Comparison of ENCODE assay signal across 2 cellular contexts in the genomic region with DNA sequence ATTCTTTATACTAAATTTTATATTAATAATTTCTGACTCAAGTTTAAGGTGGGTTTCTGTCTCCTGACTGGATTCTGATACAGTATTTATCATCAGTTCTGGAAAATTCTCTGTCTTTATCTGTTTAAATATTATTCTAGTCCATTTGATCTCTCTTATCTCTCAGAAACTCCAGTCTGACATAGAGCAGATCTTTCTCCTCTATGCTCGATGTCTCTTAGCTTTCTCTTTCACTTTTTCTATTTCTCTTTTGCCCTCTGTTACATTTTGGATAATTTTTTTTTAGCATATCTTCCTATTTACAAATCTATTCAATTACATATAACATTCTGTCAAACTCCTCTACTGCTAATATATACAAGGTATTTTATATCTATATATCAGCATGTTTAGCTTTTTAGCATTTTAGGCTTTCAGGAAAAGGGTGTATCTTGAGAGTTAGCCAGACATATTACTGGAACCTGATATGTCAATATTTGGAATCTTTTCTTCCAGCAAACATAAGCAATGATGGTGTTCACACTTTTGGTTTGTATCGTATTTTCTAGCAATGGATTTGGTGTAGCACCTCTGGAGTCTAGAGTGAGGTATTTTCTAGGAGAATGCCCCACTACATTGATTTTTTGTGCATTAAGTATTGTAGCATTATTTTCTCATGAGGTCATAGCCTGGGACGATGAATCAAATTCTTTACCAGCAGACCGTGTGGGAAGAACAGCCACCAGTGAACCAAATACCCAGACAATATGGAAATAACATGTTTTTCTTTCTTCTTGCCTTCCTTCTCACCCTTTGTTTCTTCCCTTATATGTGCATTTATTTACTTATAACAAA.
A peak's percentile ranks its signal among the peaks of the same experiment; 100 is the strongest.
TF ChIP-seq lines count a peak whose summit lies in the region.

No MANE protein-coding gene starts in this region.

TF ChIP-seq in liver, 16 proteins besides CTCF, POLR2A, EP300 and RAD21 (continued from another document):
- no peak for TF ChIP-seq TAF1 (conservative IDR thresholded peaks at IDR 0.05)
- peak in 1 of 2 donors; percentile 36 for TF ChIP-seq HNF4A (conservative IDR thresholded peaks at IDR 0.05)
- TF ChIP-seq GABPA (IDR thresholded peaks at IDR 0.05 in 1 of 2, conservative IDR thresholded peaks at IDR 0.05 in 1 of 2), result no peak
- TF ChIP-seq, protein P1, sequence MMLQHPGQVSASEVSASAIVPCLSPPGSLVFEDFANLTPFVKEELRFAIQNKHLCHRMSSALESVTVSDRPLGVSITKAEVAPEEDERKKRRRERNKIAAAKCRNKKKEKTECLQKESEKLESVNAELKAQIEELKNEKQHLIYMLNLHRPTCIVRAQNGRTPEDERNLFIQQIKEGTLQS (IDR thresholded peaks at IDR 0.05), result no peak
- TF ChIP-seq YY1 (IDR thresholded peaks at IDR 0.05), result peak; percentile 58
- TF ChIP-seq JUND (IDR thresholded peaks at IDR 0.05), result peak; percentile 21 to 64
- TF ChIP-seq RXRA (IDR thresholded peaks at IDR 0.05), result peak; percentile 16 to 34
- no peak for TF ChIP-seq FOXA1 (IDR thresholded peaks at IDR 0.05)
- TF ChIP-seq NR2F2 (IDR thresholded peaks at IDR 0.05), result no peak
- TF ChIP-seq FOXA2 (IDR thresholded peaks at IDR 0.05), result no peak

TF ChIP-seq in HepG2, 621 proteins besides CTCF, POLR2A, EP300 and RAD21 (continued from another document):
- TF ChIP-seq SSRP1 (CRISPR knock-in tag; IDR thresholded peaks at IDR 0.05) (no peak), FOXK2 (IDR thresholded peaks at IDR 0.05) (no peak), ZNF615 (CRISPR knock-in tag; IDR thresholded peaks at IDR 0.05; ENCODE audit: borderline replicate concordance) (no peak), FOXJ3 (CRISPR knock-in tag; IDR thresholded peaks at IDR 0.05; ENCODE audit: borderline replicate concordance) (no peak), TCF7 (IDR thresholded peaks at IDR 0.05; ENCODE audit: low read depth) (no peak)
